ENCODE assay signal across 15 cellular contexts in genomic region chr11:126443120-126443519, GRCh38.
A peak's percentile ranks its signal among the peaks of the same experiment; 100 is the strongest.
DNase-seq lines count a peak whose midpoint lies in the region; ATAC-seq and TF ChIP-seq lines count a peak whose summit lies in the region.
"Had no signal": no experiment of that assay in that cellular context is flagged by ENCODE, and none has a peak within 500 bp of the region (broad histone marks: within the 10 kb centered on the region; RNA-seq: fewer than 3 reads in every experiment).

No MANE protein-coding gene starts in this region.

- H3K79me2 ChIP-seq in DND-41 (ENCODE audit: insufficient read depth, low read length), result no peaks in the 10 kb centered on the region

- H3K4me1 Mint-ChIP-seq in activated naive CD8-positive, alpha-beta T cell treated with anti-CD3 and anti-CD28 coated beads for 36 hours, result peaks cover 1% of the 10 kb centered on the region

- no peak overlapping the region for H4K91ac ChIP-seq in neuronal stem cell (ENCODE audit: low read depth, low read length, poor library complexity)

- peak overlapping the region; percentile 81 for H2BK15ac ChIP-seq in neuronal stem cell (ENCODE audit: low read length)

- ATAC-seq in DND-41 (ENCODE audit: insufficient read depth, low read depth), result 0 out of 3 replicates have a peak, but pooled peaks have one; percentile 6
- ATAC-seq: activated CD8-positive, alpha-beta T cell treated with anti-CD3 and anti-CD28 coated beads, Interleukin-2, amount 10 ng/mL, durations not matched to agents 7 days and 5 days; left colon had no signal

- H3K4me2 ChIP-seq in DND-41 (ENCODE audit: insufficient read depth, low read length), result no peak overlapping the region
- no peak overlapping the region for H3K4me2 ChIP-seq in neuronal stem cell (ENCODE audit: insufficient read depth, low read length, poor library complexity, severe bottlenecking)

- no peak overlapping the region for H2BK12ac ChIP-seq in neuronal stem cell (ENCODE audit: low read length)

- H3K4me1 ChIP-seq in DND-41 (ENCODE audit: insufficient read depth, low read length) (peaks cover 7% of the 10 kb centered on the region), neuronal stem cell (ENCODE audit: control insufficient read depth in 2 of 2, insufficient read depth in 1 of 2, low read depth in 1 of 2, low read length in 2 of 2) (peaks cover 4 to 15% of the 10 kb centered on the region in 2 donors)

- H3K27me3 ChIP-seq in DND-41 (ENCODE audit: insufficient read depth, low read length, poor library complexity), result no peaks in the 10 kb centered on the region
- H3K27me3 ChIP-seq in neuronal stem cell (ENCODE audit: control insufficient read depth in 3 of 3, insufficient read depth in 3 of 3, low read depth in 1 of 3, low read length in 3 of 3), result peaks cover 0 to 10% (median 0%) of the 10 kb centered on the region in 3 experiments
- H3K27me3 ChIP-seq in H7 (ENCODE audit: control insufficient read depth, insufficient read depth, low read length), result no peaks in the 10 kb centered on the region

- no peaks in the 10 kb centered on the region for H3K36me3 Mint-ChIP-seq in activated naive CD8-positive, alpha-beta T cell treated with anti-CD3 and anti-CD28 coated beads for 36 hours
- H3K36me3 Mint-ChIP-seq: IgD-negative memory B cell had no signal

- H3K4me3 ChIP-seq in DND-41 (ENCODE audit: low read depth in 1 of 2, low read length in 2 of 2) (no peak overlapping the region), neuronal stem cell (ENCODE audit: low read length in 2 of 2) (no peak overlapping the region), H7 (ENCODE audit: insufficient read depth, low read depth, low read length) (no peak overlapping the region)
- H3K4me3 ChIP-seq: thoracic aorta had no signal

- H2AFZ ChIP-seq in DND-41 (ENCODE audit: low read depth, low read length) (no peak overlapping the region), neuronal stem cell (ENCODE audit: low read length) (peak overlapping the region; percentile 14)

- peaks cover 13% of the 10 kb centered on the region for H3K27me3 Mint-ChIP-seq in activated naive CD8-positive, alpha-beta T cell treated with anti-CD3 and anti-CD28 coated beads for 36 hours
- H3K27me3 Mint-ChIP-seq: central memory CD8-positive, alpha-beta T cell had no signal

- H3K4ac ChIP-seq in neuronal stem cell (ENCODE audit: low read length), result no peak overlapping the region

- no peak overlapping the region for H3K14ac ChIP-seq in neuronal stem cell (ENCODE audit: low read length)

- H2AK5ac ChIP-seq in neuronal stem cell (ENCODE audit: low read depth, low read length), result peak overlapping the region; percentile 88

- H3K36me3 ChIP-seq in DND-41 (ENCODE audit: insufficient read depth, low read length) (no peaks in the 10 kb centered on the region), neuronal stem cell (replicated peaks in 1 of 2; ENCODE audit: control insufficient read depth in 2 of 2, insufficient read depth in 2 of 2, low read length in 2 of 2) (no peaks in the 10 kb centered on the region), H7 (replicated peaks; ENCODE audit: control insufficient read depth, insufficient read depth, low read length) (no peaks in the 10 kb centered on the region)
- H3K36me3 ChIP-seq: thoracic aorta had no signal

- H3K27ac Mint-ChIP-seq in activated naive CD8-positive, alpha-beta T cell treated with anti-CD3 and anti-CD28 coated beads for 36 hours, result no peak overlapping the region
- H3K27ac Mint-ChIP-seq: activated CD8-positive, alpha-beta T cell treated with anti-CD3 and anti-CD28 coated beads, Interleukin-2, amount 10 ng/mL, durations not matched to agents 7 days and 5 days; activated T-helper 1 cell treated with anti-CD3 and anti-CD28 coated beads, Interleukin-12 subunit alpha, Interleukin-12 subunit beta, Interleukin-2, Interleukin-4 antibody, amounts not matched to agents 30 ng/mL and 10 ng/mL and 1 ng/mL, durations not matched to agents 14 hours and 24 hours and 36 hours; IgD-negative memory B cell; T-helper 1 cell treated with Interleukin-12 subunit alpha and Interleukin-12 subunit beta and Interleukin-4 antibody, amounts not matched to agents 30 μg/mL and 1 μg/mL, for 36 hours had no signal

- no peaks in the 10 kb centered on the region for H3K9me3 Mint-ChIP-seq in activated naive CD8-positive, alpha-beta T cell treated with anti-CD3 and anti-CD28 coated beads for 36 hours
- H3K9me3 Mint-ChIP-seq: activated T-helper 1 cell treated with anti-CD3 and anti-CD28 coated beads, Interleukin-12 subunit alpha, Interleukin-12 subunit beta, Interleukin-2, Interleukin-4 antibody, amounts not matched to agents 30 ng/mL and 10 ng/mL and 1 ng/mL, durations not matched to agents 14 hours and 24 hours and 36 hours; central memory CD8-positive, alpha-beta T cell; IgD-negative memory B cell; T-helper 1 cell treated with Interleukin-12 subunit alpha and Interleukin-12 subunit beta and Interleukin-4 antibody, amounts not matched to agents 30 μg/mL and 1 μg/mL, for 36 hours had no signal

- TF ChIP-seq CTCF in DND-41 (IDR thresholded peaks at IDR 0.05; ENCODE audit: borderline replicate concordance, extremely low read depth, low read length, poor library complexity, severe bottlenecking), result no peak

- H3K9ac ChIP-seq in DND-41 (ENCODE audit: low read depth, low read length), result no peak overlapping the region
- H3K9ac ChIP-seq in neuronal stem cell (ENCODE audit: low read depth, low read length, poor library complexity), result no peak overlapping the region

- H3K18ac ChIP-seq in neuronal stem cell (ENCODE audit: low read length), result peak overlapping the region; percentile 21

- H3K27ac ChIP-seq in DND-41 (ENCODE audit: low read length), result no peak overlapping the region
- no peak overlapping the region for H3K27ac ChIP-seq in neuronal stem cell (replicated peaks; ENCODE audit: low read length)
- H3K27ac ChIP-seq: thoracic aorta had no signal

- no peak overlapping the region for H2BK5ac ChIP-seq in neuronal stem cell (ENCODE audit: low read length)

- no peak overlapping the region for H3K23ac ChIP-seq in neuronal stem cell (ENCODE audit: low read depth, low read length, poor library complexity)

- H3K4me3 Mint-ChIP-seq in activated naive CD8-positive, alpha-beta T cell treated with anti-CD3 and anti-CD28 coated beads for 36 hours, result no peak overlapping the region
- H3K4me3 Mint-ChIP-seq: activated CD8-positive, alpha-beta T cell treated with anti-CD3 and anti-CD28 coated beads, Interleukin-2, amount 10 ng/mL, durations not matched to agents 7 days and 5 days; activated T-helper 1 cell treated with anti-CD3 and anti-CD28 coated beads, Interleukin-12 subunit alpha, Interleukin-12 subunit beta, Interleukin-2, Interleukin-4 antibody, amounts not matched to agents 30 ng/mL and 10 ng/mL and 1 ng/mL, durations not matched to agents 14 hours and 24 hours and 36 hours; central memory CD8-positive, alpha-beta T cell; IgD-negative memory B cell; T-helper 1 cell treated with Interleukin-12 subunit alpha and Interleukin-12 subunit beta and Interleukin-4 antibody, amounts not matched to agents 30 μg/mL and 1 μg/mL, for 36 hours had no signal

- no peaks in the 10 kb centered on the region for H3K79me1 ChIP-seq in neuronal stem cell (ENCODE audit: low read depth, low read length)

- no CpG with 5 or more reads among the region's 13 CpGs for WGBS in neuronal stem cell (ENCODE audit: extremely low coverage in 2 of 2, insufficient read length in 2 of 2, insufficient replicate concordance in 1 of 2), 2 donors

- H2BK120ac ChIP-seq in neuronal stem cell (ENCODE audit: low read depth, low read length), result no peak overlapping the region

- no peaks in the 10 kb centered on the region; the same call in 1 of the 2 replicates for H4K20me1 ChIP-seq in DND-41 (ENCODE audit: insufficient read depth, low read length)

- H4K8ac ChIP-seq in neuronal stem cell (ENCODE audit: low read depth, low read length), result no peak overlapping the region

- H3K9me3 ChIP-seq in DND-41 (ENCODE audit: insufficient read depth, low read length, severe bottlenecking), result no peaks in the 10 kb centered on the region
- no peaks in the 10 kb centered on the region for H3K9me3 ChIP-seq in neuronal stem cell (replicated peaks in 1 of 2; ENCODE audit: control insufficient read depth in 2 of 2, insufficient read depth in 1 of 2, low read depth in 1 of 2, low read length in 2 of 2)
- H3K9me3 ChIP-seq: thoracic aorta had no signal

- no peak for DNase-seq in DND-41
- DNase-seq in NCI-H1436 (lab: John Stamatoyannopoulos, UW), result peak; percentile 51
- peak; percentile 1 for DNase-seq in NCI-H748 treated with DMSO at 0.1 percent for 48 hours (lab: John Stamatoyannopoulos, UW)
- no peak for DNase-seq in neuronal stem cell (ENCODE audit: low spot score)
- DNase-seq in NCI-H82 treated with DMSO at 0.1 percent for 48 hours (lab: John Stamatoyannopoulos, UW; ENCODE audit: unreplicated experiment), result no peak
- DNase-seq in H7, result no peak
- DNase-seq in activated naive CD8-positive, alpha-beta T cell treated with anti-CD3 and anti-CD28 coated beads for 36 hours, result no peak
- DNase-seq: activated CD8-positive, alpha-beta T cell treated with anti-CD3 and anti-CD28 coated beads, Interleukin-2, amount 10 ng/mL, durations not matched to agents 7 days and 5 days; left colon; stimulated activated CD4-positive, alpha-beta T cell treated with anti-CD3 and anti-CD28 coated beads, Interleukin-2, amount 100 ng/mL, for 48 hours had no signal

Comparison
In these comparisons a context has a peak if more than half of its experiments do, and no peak if none do; other contexts are left out.
1. DNase-seq: peak in NCI-H1436 (single experiment) and NCI-H748 treated with DMSO at 0.1 percent for 48 hours (single experiment); none in DND-41 (single experiment), neuronal stem cell (single experiment), NCI-H82 treated with DMSO at 0.1 percent for 48 hours (single experiment), H7 (single experiment) and activated naive CD8-positive, alpha-beta T cell treated with anti-CD3 and anti-CD28 coated beads for 36 hours (single experiment).